ENCODE assay signal across 1 cellular context in genomic region chr3:133872781-133873180, GRCh38.
TF ChIP-seq lines count a peak whose summit lies in the region.

No MANE protein-coding gene starts in this region.

TF ChIP-seq in GM23338, 12 proteins besides CTCF, POLR2A, EP300 and RAD21 (continued from another document):
- TF ChIP-seq ZNF462 (CRISPR knock-in tag; IDR thresholded peaks at IDR 0.05): no peak
- TF ChIP-seq ZNF331 (CRISPR knock-in tag; IDR thresholded peaks at IDR 0.05; ENCODE audit: low read depth): no peak
